1 cellular context compared by ENCODE assay signal in genomic region chr3:14539384-14540208, GRCh38.
TF ChIP-seq lines count a peak whose summit lies in the region.

No MANE protein-coding gene starts in this region.

TF ChIP-seq in IMR-90, 13 proteins besides CTCF, POLR2A, EP300 and RAD21 (continued from another document):
- TF ChIP-seq RCOR1 (IDR thresholded peaks at IDR 0.05; ENCODE audit: insufficient replicate concordance, low read length) (no peak), FOS (IDR thresholded peaks at IDR 0.05; ENCODE audit: low read depth, low read length) (no peak), NFE2L2 (IDR thresholded peaks at IDR 0.05; ENCODE audit: low read depth, low read length) (no peak), MAFK (IDR thresholded peaks at IDR 0.05; ENCODE audit: low read depth, low read length) (no peak), MXI1 (IDR thresholded peaks at IDR 0.05; ENCODE audit: borderline replicate concordance, low read depth, low read length) (no peak), RFX5 (IDR thresholded peaks at IDR 0.05; ENCODE audit: low read depth, low read length) (no peak), USF2 (IDR thresholded peaks at IDR 0.05; ENCODE audit: low read depth, low read length) (no peak)
- TF ChIP-seq, protein P1, sequence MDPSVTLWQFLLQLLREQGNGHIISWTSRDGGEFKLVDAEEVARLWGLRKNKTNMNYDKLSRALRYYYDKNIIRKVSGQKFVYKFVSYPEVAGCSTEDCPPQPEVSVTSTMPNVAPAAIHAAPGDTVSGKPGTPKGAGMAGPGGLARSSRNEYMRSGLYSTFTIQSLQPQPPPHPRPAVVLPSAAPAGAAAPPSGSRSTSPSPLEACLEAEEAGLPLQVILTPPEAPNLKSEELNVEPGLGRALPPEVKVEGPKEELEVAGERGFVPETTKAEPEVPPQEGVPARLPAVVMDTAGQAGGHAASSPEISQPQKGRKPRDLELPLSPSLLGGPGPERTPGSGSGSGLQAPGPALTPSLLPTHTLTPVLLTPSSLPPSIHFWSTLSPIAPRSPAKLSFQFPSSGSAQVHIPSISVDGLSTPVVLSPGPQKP (IDR thresholded peaks at IDR 0.05; ENCODE audit: borderline replicate concordance, low read depth, low read length), result no peak
